ENCODE assay signal across 12 cellular contexts in genomic region chr6:118780728-118781127, GRCh38.
"Had no signal": no experiment of that assay in that cellular context is flagged by ENCODE, and none has a peak within 500 bp of the region (broad histone marks: within the 10 kb centered on the region; RNA-seq: fewer than 3 reads in every experiment).

No MANE protein-coding gene starts in this region.

- DNase-seq: activated CD4-positive, alpha-beta T cell treated with anti-CD3 and anti-CD28 coated beads, Interleukin-2, amount 50 U/mL, for 4 hours; activated naive CD4-positive, alpha-beta T cell treated with anti-CD3 and anti-CD28 coated beads for 36 hours; activated naive CD8-positive, alpha-beta T cell treated with anti-CD3 and anti-CD28 coated beads, Interleukin-2, amount 50 U/mL, for 24 hours; aorta; cerebellar nuclear complex; erythroblast; midbrain; pancreas; stimulated activated CD4-positive, alpha-beta T cell treated with anti-CD3 and anti-CD28 coated beads, Interleukin-12 subunit alpha, Interleukin-12 subunit beta, amount 100 ng/mL, for 4 hours; stimulated activated CD4-positive, alpha-beta T cell treated with anti-CD3 and anti-CD28 coated beads, Interleukin-2, amount 100 ng/mL, for 24 hours had no signal

- FAIRE-seq: pancreas had no signal

- H3K27ac ChIP-seq: pancreas, thoracic aorta had no signal

- H3K36me3 ChIP-seq: pancreas, thoracic aorta had no signal

- H3K4me3 ChIP-seq: lung, pancreas, thoracic aorta had no signal

- H3K9me3 ChIP-seq: pancreas, thoracic aorta had no signal

- H3K27me3 ChIP-seq: pancreas had no signal
